ENCODE assay signal across 12 cellular contexts in the genomic region with DNA sequence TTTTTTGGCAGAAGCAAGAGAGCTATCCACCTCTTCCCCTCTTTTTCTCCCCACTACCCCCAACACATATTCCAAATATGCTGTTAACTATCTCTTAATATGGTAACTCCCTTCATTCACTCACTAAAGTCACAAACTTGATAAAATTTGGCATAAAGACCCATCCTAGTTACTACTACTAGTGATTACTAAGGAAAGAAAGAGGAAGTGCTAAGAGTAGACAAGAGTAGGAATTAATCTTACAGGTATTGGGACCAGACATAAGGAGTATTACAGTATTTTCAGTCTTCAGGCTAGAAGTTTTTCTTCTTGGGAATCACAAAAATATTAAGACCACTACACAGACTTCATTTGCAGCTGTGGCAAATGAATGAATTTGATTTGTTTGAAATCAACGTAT. TPM values are rescaled to one million over a fixed set of nuclear protein-coding genes. Genes with fewer than 3 reads are reported as not detected.
DNase-seq lines count a peak whose midpoint lies in the region; ATAC-seq and TF ChIP-seq lines count a peak whose summit lies in the region.
"Had no signal": no experiment of that assay in that cellular context is flagged by ENCODE, and none has a peak within 500 bp of the region (broad histone marks: within the 10 kb centered on the region; RNA-seq: fewer than 3 reads in every experiment).

No MANE protein-coding gene starts in this region.

- H3K27ac Mint-ChIP-seq in activated T-helper 17 cell treated with anti-CD3 and anti-CD28 coated beads, Interleukin-2, amount 50 U/mL, for 72 hours: no peak overlapping the region
- no peak overlapping the region for H3K27ac Mint-ChIP-seq in activated CD8-positive, alpha-beta T cell treated with anti-CD3 and anti-CD28 coated beads, Interleukin-2, amount 10 ng/mL, durations not matched to agents 7 days and 5 days
- H3K27ac Mint-ChIP-seq: T-helper 2 cell treated with Interferon-gamma antibody and Interleukin-4, amounts not matched to agents 5 μg/mL and 100 μg/mL, for 36 hours had no signal

- H3K27ac ChIP-seq in RWPE2 (ENCODE audit: poor library complexity, severe bottlenecking) (peak overlapping the region; percentile 78), gastroesophageal sphincter (peak overlapping the region; percentile 82 to 100 (median 89)), gastrocnemius medialis (no peak overlapping the region)

- no peak overlapping the region for H3K4me3 Mint-ChIP-seq in activated T-helper 17 cell treated with anti-CD3 and anti-CD28 coated beads, Interleukin-2, amount 50 U/mL, for 72 hours
- no peak overlapping the region for H3K4me3 Mint-ChIP-seq in activated CD8-positive, alpha-beta T cell treated with anti-CD3 and anti-CD28 coated beads, Interleukin-2, amount 10 ng/mL, durations not matched to agents 7 days and 5 days
- H3K4me3 Mint-ChIP-seq: T-helper 2 cell treated with Interferon-gamma antibody and Interleukin-4, amounts not matched to agents 5 μg/mL and 100 μg/mL, for 36 hours had no signal

- H3K9me3 Mint-ChIP-seq in activated T-helper 17 cell treated with anti-CD3 and anti-CD28 coated beads, Interleukin-2, amount 50 U/mL, for 72 hours: no peaks in the 10 kb centered on the region
- no peaks in the 10 kb centered on the region for H3K9me3 Mint-ChIP-seq in activated CD8-positive, alpha-beta T cell treated with anti-CD3 and anti-CD28 coated beads, Interleukin-2, amount 10 ng/mL, durations not matched to agents 7 days and 5 days (ENCODE audit: insufficient read depth)
- H3K9me3 Mint-ChIP-seq: T-helper 2 cell treated with Interferon-gamma antibody and Interleukin-4, amounts not matched to agents 5 μg/mL and 100 μg/mL, for 36 hours had no signal

- no peak for DNase-seq in RWPE2 (ENCODE audit: low spot score)
- DNase-seq in gastrocnemius medialis: no peak
- no peak for DNase-seq in mesenteric fat pad (ENCODE audit: low spot score)
- DNase-seq in activated CD8-positive, alpha-beta T cell treated with anti-CD3 and anti-CD28 coated beads, Interleukin-2, amount 10 ng/mL, durations not matched to agents 7 days and 5 days: no peak
- DNase-seq: activated CD8-positive, alpha-beta memory T cell treated with anti-CD3 and anti-CD28 coated beads for 24 hours; NCI-H146 had no signal

- peak overlapping the region; percentile 66 for H3K4me3 ChIP-seq in GM12875 (ENCODE audit: low read depth, low read length)
- peak overlapping the region; percentile 45 for H3K4me3 ChIP-seq in RWPE2 (ENCODE audit: severe bottlenecking)
- H3K4me3 ChIP-seq in gastroesophageal sphincter: peak overlapping the region in 1 of 2 donors; percentile 59
- H3K4me3 ChIP-seq in gastrocnemius medialis: peak overlapping the region in 3 of 4 donors; percentile 65 to 72 (median 66)

- H3K9me3 ChIP-seq in RWPE2 (ENCODE audit: severe bottlenecking) (no peaks in the 10 kb centered on the region), gastroesophageal sphincter (no peaks in the 10 kb centered on the region), gastrocnemius medialis (no peaks in the 10 kb centered on the region)
- H3K9me3 ChIP-seq: tibial nerve had no signal

- no peaks in the 10 kb centered on the region for H3K36me3 ChIP-seq in RWPE2 (ENCODE audit: low read depth)
- H3K36me3 ChIP-seq in gastroesophageal sphincter: no peaks in the 10 kb centered on the region
- no peaks in the 10 kb centered on the region for H3K36me3 ChIP-seq in gastrocnemius medialis
- H3K36me3 ChIP-seq: tibial nerve had no signal

- no peak for TF ChIP-seq EP300 in gastroesophageal sphincter (IDR thresholded peaks at IDR 0.05)

- WGBS in gastroesophageal sphincter (ENCODE audit: low coverage in 1 of 2), 2 donors: 9 to 14% methylated on average over 1 of the region's 1 CpG

- POLR2A ChIA-PET in activated CD8-positive, alpha-beta T cell treated with anti-CD3 and anti-CD28 coated beads, Interleukin-2, amount 10 ng/mL, durations not matched to agents 7 days and 5 days (lab: Charles Lee): no interaction called here

- H3K27me3 ChIP-seq in RWPE2 (ENCODE audit: insufficient read depth, poor library complexity, severe bottlenecking) (no peaks in the 10 kb centered on the region), gastroesophageal sphincter (no peaks in the 10 kb centered on the region), gastrocnemius medialis (no peaks in the 10 kb centered on the region)
- H3K27me3 ChIP-seq: tibial nerve had no signal

- intact Hi-C loops in gastrocnemius medialis (cut with DNase I; ENCODE audit: low total_unique reads): no loop called here

- CTCF ChIA-PET in activated CD8-positive, alpha-beta T cell treated with anti-CD3 and anti-CD28 coated beads, Interleukin-2, amount 10 ng/mL, durations not matched to agents 7 days and 5 days (lab: Charles Lee): interaction anchor here (6.6 kb wide), 1 partner anchor 667 kb away, joined by 79 read pairs; no protein-coding TSS in a partner anchor

- peaks cover 3% of the 10 kb centered on the region for H3K27me3 Mint-ChIP-seq in activated T-helper 17 cell treated with anti-CD3 and anti-CD28 coated beads, Interleukin-2, amount 50 U/mL, for 72 hours
- no peaks in the 10 kb centered on the region for H3K27me3 Mint-ChIP-seq in activated CD8-positive, alpha-beta T cell treated with anti-CD3 and anti-CD28 coated beads, Interleukin-2, amount 10 ng/mL, durations not matched to agents 7 days and 5 days (ENCODE audit: low read depth)

- in situ Hi-C loops in gastrocnemius medialis (cut with MboI; ENCODE audit: low sequenced_read_pairs in 4 of 4): loop anchor here in 3 of 4 donors (10.0 to 25.0 kb wide), 4 partner anchors 367 to 842 kb away; no protein-coding TSS in a partner anchor

- ATAC-seq in RWPE2 (ENCODE audit: low read depth) (no peak), gastroesophageal sphincter (no peak), gastrocnemius medialis (no peak), HG03108 (IDR thresholded peaks at IDR 0.05; ENCODE audit: unreplicated experiment) (no peak)
- no peak for ATAC-seq in activated T-helper 17 cell treated with anti-CD3 and anti-CD28 coated beads, Interleukin-2, amount 50 U/mL, for 72 hours (replicated peaks)
- no peak for ATAC-seq in activated CD8-positive, alpha-beta T cell treated with anti-CD3 and anti-CD28 coated beads, Interleukin-2, amount 10 ng/mL, durations not matched to agents 7 days and 5 days

- H3K36me3 Mint-ChIP-seq in activated T-helper 17 cell treated with anti-CD3 and anti-CD28 coated beads, Interleukin-2, amount 50 U/mL, for 72 hours (ENCODE audit: low read depth): no peaks in the 10 kb centered on the region
- no peaks in the 10 kb centered on the region for H3K36me3 Mint-ChIP-seq in activated CD8-positive, alpha-beta T cell treated with anti-CD3 and anti-CD28 coated beads, Interleukin-2, amount 10 ng/mL, durations not matched to agents 7 days and 5 days (ENCODE audit: low read depth)

- TF ChIP-seq CTCF in GM12875 (IDR thresholded peaks at IDR 0.05; ENCODE audit: borderline replicate concordance, insufficient read depth, low read depth, low read length): no peak
- TF ChIP-seq CTCF in RWPE2 (IDR thresholded peaks at IDR 0.05; ENCODE audit: poor library complexity, severe bottlenecking): no peak
- TF ChIP-seq CTCF in gastroesophageal sphincter (IDR thresholded peaks at IDR 0.05): no peak
- no peak for TF ChIP-seq CTCF in gastrocnemius medialis (IDR thresholded peaks at IDR 0.05 in 4 of 5, conservative IDR thresholded peaks at IDR 0.05 in 1 of 5)

- H3K4me1 ChIP-seq in RWPE2 (ENCODE audit: insufficient read depth, poor library complexity, severe bottlenecking) (peaks cover 25% of the 10 kb centered on the region), gastroesophageal sphincter (peaks cover 0 to 33% (median 6%) of the 10 kb centered on the region in 3 donors), gastrocnemius medialis (peaks cover 8 to 10% of the 10 kb centered on the region in 2 donors)

- TF ChIP-seq POLR2A in gastroesophageal sphincter (IDR thresholded peaks at IDR 0.05) (no peak), gastrocnemius medialis (IDR thresholded peaks at IDR 0.05) (no peak)

- H3K4me1 Mint-ChIP-seq in activated T-helper 17 cell treated with anti-CD3 and anti-CD28 coated beads, Interleukin-2, amount 50 U/mL, for 72 hours: peaks cover 7% of the 10 kb centered on the region
- H3K4me1 Mint-ChIP-seq in activated CD8-positive, alpha-beta T cell treated with anti-CD3 and anti-CD28 coated beads, Interleukin-2, amount 10 ng/mL, durations not matched to agents 7 days and 5 days (ENCODE audit: low read depth): peaks cover 18% of the 10 kb centered on the region

RNA-seq across cellular contexts. Expression of a gene that starts 2.2 kb away (rescaled TPM):
- total RNA-seq in gastroesophageal sphincter: 10 to 100 TPM in 2 of 4 donors, 1 to 10 TPM in 2; 2.6 to 25.2 (median 12.3) TPM
- under 1 TPM; 0.05 to 0.49 (median 0.31) TPM for total RNA-seq in gastrocnemius medialis
- total RNA-seq in activated T-helper 17 cell treated with anti-CD3 and anti-CD28 coated beads, Interleukin-2, amount 50 U/mL, for 72 hours: 1 to 10 TPM; 1.2 to 1.4 TPM
- 1.3 TPM for total RNA-seq in mesenteric fat pad
- 1 to 10 TPM; 1.8 to 3.4 TPM for total RNA-seq in activated CD8-positive, alpha-beta T cell treated with anti-CD3 and anti-CD28 coated beads, Interleukin-2, amount 10 ng/mL, durations not matched to agents 7 days and 5 days

Comparison
In these comparisons a context has a peak if more than half of its experiments do, and no peak if none do; other contexts are left out.
1. H3K27ac ChIP-seq: peak in RWPE2 (single experiment) and gastroesophageal sphincter (4 of 4); none in gastrocnemius medialis (0 of 4).